Comparison of ENCODE assay signal across 1 cellular context in genomic region chr5:135398855-135399837, GRCh38.
TF ChIP-seq lines count a peak whose summit lies in the region.

Gene MACROH2A1 (minus strand): TSS chr5:135399231. CDS start chr5:135389093, 10,138 bp downstream.

TF ChIP-seq in HepG2, 621 proteins besides CTCF, POLR2A, EP300 and RAD21 (continued from another document and continues in another):
- TF ChIP-seq SKIL (CRISPR knock-in tag; IDR thresholded peaks at IDR 0.05; ENCODE audit: borderline replicate concordance) (no peak; the same call in none of the 2 replicates), ZNF879 (CRISPR knock-in tag; IDR thresholded peaks at IDR 0.05) (no peak), NR2F1 (CRISPR knock-in tag; IDR thresholded peaks at IDR 0.05) (peak; percentile 69 to 96), PHF21A (CRISPR knock-in tag; IDR thresholded peaks at IDR 0.05) (peak; percentile 53; the same call in 1 of the 2 replicates), ADNP (CRISPR knock-in tag; IDR thresholded peaks at IDR 0.05) (no peak; the same call in 1 of the 2 replicates), KAT8 (CRISPR knock-in tag; IDR thresholded peaks at IDR 0.05) (0 out of 2 replicates have a peak, but pooled peaks have one; percentile 15), HOXA7 (CRISPR knock-in tag; IDR thresholded peaks at IDR 0.05) (no peak), GABPA (IDR thresholded peaks at IDR 0.05; ENCODE audit: low read depth, low read length) (peak; percentile 87), GABPA (CRISPR knock-in tag; IDR thresholded peaks at IDR 0.05; ENCODE audit: low read depth) (peak; percentile 81), FOXP1 (IDR thresholded peaks at IDR 0.05) (no peak), FOXP1 (CRISPR knock-in tag; IDR thresholded peaks at IDR 0.05) (no peak), NKX3-1 (CRISPR knock-in tag; IDR thresholded peaks at IDR 0.05) (no peak; the same call in 1 of the 2 replicates), MYC (CRISPR knock-in tag; IDR thresholded peaks at IDR 0.05; ENCODE audit: borderline replicate concordance) (peak; percentile 76; the same call in 1 of the 2 replicates), ZMYM2 (CRISPR knock-in tag; IDR thresholded peaks at IDR 0.05) (no peak), SKI (IDR thresholded peaks at IDR 0.05; ENCODE audit: partially characterized antibody) (peak; percentile 87), ZBTB34 (CRISPR knock-in tag; IDR thresholded peaks at IDR 0.05) (no peak), NFKB2 (CRISPR knock-in tag; IDR thresholded peaks at IDR 0.05; ENCODE audit: borderline replicate concordance) (peak; percentile 46; the same call in 1 of the 2 replicates), ZHX2 (IDR thresholded peaks at IDR 0.05; ENCODE audit: low read depth) (no peak), ZHX2 (CRISPR knock-in tag; IDR thresholded peaks at IDR 0.05; ENCODE audit: borderline replicate concordance) (peak; percentile 57; the same call in 1 of the 2 replicates), WIZ (CRISPR knock-in tag; IDR thresholded peaks at IDR 0.05) (no peak), HNRNPUL1 (IDR thresholded peaks at IDR 0.05; ENCODE audit: low read depth, low read length) (no peak), NCOR1 (IDR thresholded peaks at IDR 0.05; ENCODE audit: borderline replicate concordance, low read length) (no peak), PITX1 (CRISPR knock-in tag; IDR thresholded peaks at IDR 0.05) (no peak; the same call in 1 of the 2 replicates), ZBTB40 (IDR thresholded peaks at IDR 0.05) (no peak), ZBTB40 (CRISPR knock-in tag; IDR thresholded peaks at IDR 0.05) (peak; percentile 57), ZNF468 (CRISPR knock-in tag; IDR thresholded peaks at IDR 0.05) (no peak), TERF1 (CRISPR knock-in tag; IDR thresholded peaks at IDR 0.05) (no peak), ZNF138 (CRISPR knock-in tag; IDR thresholded peaks at IDR 0.05; ENCODE audit: low read depth) (0 out of 2 replicates have a peak, but pooled peaks have one; percentile 72), YY1 (IDR thresholded peaks at IDR 0.05; ENCODE audit: insufficient read depth, insufficient replicate concordance, low read depth, low read length) (peak; percentile 63), ATF3 (CRISPR knock-in tag; IDR thresholded peaks at IDR 0.05) (no peak), ZNF18 (CRISPR knock-in tag; IDR thresholded peaks at IDR 0.05; ENCODE audit: insufficient replicate concordance) (peak; percentile 54), ZNF143 (CRISPR knock-in tag; IDR thresholded peaks at IDR 0.05) (peak; percentile 88), NFIC (IDR thresholded peaks at IDR 0.05; ENCODE audit: low read length) (no peak), NRL (CRISPR knock-in tag; IDR thresholded peaks at IDR 0.05; ENCODE audit: borderline replicate concordance) (no peak)
